ENCODE assay signal across 17 cellular contexts in the genomic region with DNA sequence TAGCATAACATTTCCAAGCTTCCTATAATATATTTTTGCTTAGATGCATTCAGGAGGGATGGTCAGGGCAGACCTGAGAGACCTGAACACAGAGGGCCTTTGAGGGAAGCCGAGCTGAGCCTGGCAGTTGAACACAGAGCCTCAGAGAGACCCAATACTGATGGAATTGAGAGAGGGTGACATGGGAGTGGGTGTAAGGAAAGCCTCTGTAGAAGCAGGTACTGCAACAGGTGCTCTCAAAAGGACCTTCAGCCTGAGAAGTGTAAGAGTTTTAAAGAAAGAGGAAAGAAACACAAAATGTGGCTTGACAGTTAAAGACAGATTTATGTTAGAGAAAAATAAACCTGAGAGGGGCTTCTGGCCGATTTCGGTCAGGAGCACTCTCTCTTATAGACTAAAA.
DNase-seq lines count a peak whose midpoint lies in the region; ATAC-seq and TF ChIP-seq lines count a peak whose summit lies in the region.
"Had no signal": no experiment of that assay in that cellular context is flagged by ENCODE, and none has a peak within 500 bp of the region (broad histone marks: within the 10 kb centered on the region; RNA-seq: fewer than 3 reads in every experiment).

No MANE protein-coding gene starts in this region.

- H3K27me3 Mint-ChIP-seq in nephron (ENCODE audit: low read depth): peaks cover 19% of the 10 kb centered on the region
- H3K27me3 Mint-ChIP-seq in stimulated activated naive B cell treated with anti-CD40 and anti-IgM and Interleukin-4, amounts not matched to agents 10 μg/mL and 1 μg/mL and 100 μg/mL, for 72 hours: peaks cover 33 to 48% of the 10 kb centered on the region in 2 donors

- H3K9me3 ChIP-seq in HEK293 (ENCODE audit: control insufficient read depth, insufficient read depth, low read depth, low read length): no peaks in the 10 kb centered on the region

- H3K9me3 Mint-ChIP-seq in nephron: peaks cover 9% of the 10 kb centered on the region
- no peaks in the 10 kb centered on the region for H3K9me3 Mint-ChIP-seq in stimulated activated naive B cell treated with anti-CD40 and anti-IgM and Interleukin-4, amounts not matched to agents 10 μg/mL and 1 μg/mL and 100 μg/mL, for 72 hours
- H3K9me3 Mint-ChIP-seq: CD4-positive, alpha-beta T cell; CD8-positive, alpha-beta memory T cell had no signal

- H3K27ac ChIP-seq in HEK293 (ENCODE audit: extremely low read depth, low read depth, low read length): no peak overlapping the region
- H3K27ac ChIP-seq: 22Rv1; A549; BLaER1 treated with 17β-estradiol and CSF1 and Interleukin-3, amounts not matched to agents 10 nM and 100 nM; C4-2B had no signal

- no peak for TF ChIP-seq CTCF in HEK293 (tag by site-specific recombination; IDR thresholded peaks at IDR 0.05)
- no peak for TF ChIP-seq CTCF in nephron (IDR thresholded peaks at IDR 0.05; ENCODE audit: unreplicated experiment in 3 of 3)

- POLR2A ChIA-PET in HEK293 (lab: Yijun Ruan, JAX): no interaction called here

- peaks cover 58% of the 10 kb centered on the region for H3K4me1 Mint-ChIP-seq in nephron
- H3K4me1 Mint-ChIP-seq in stimulated activated naive B cell treated with anti-CD40 and anti-IgM and Interleukin-4, amounts not matched to agents 10 μg/mL and 1 μg/mL and 100 μg/mL, for 72 hours: peaks cover 0 to 2% of the 10 kb centered on the region in 2 donors
- H3K4me1 Mint-ChIP-seq: B cell had no signal

- peak overlapping the region in 2 of 3 experiments; percentile 29 to 85 for H3K27ac Mint-ChIP-seq in nephron
- H3K27ac Mint-ChIP-seq in stimulated activated naive B cell treated with anti-CD40 and anti-IgM and Interleukin-4, amounts not matched to agents 10 μg/mL and 1 μg/mL and 100 μg/mL, for 72 hours: peak overlapping the region; percentile 15
- H3K27ac Mint-ChIP-seq: B cell; CD4-positive, alpha-beta T cell; CD8-positive, alpha-beta memory T cell had no signal

- H3K36me3 Mint-ChIP-seq in nephron (ENCODE audit: low read depth): peaks cover 7% of the 10 kb centered on the region
- H3K36me3 Mint-ChIP-seq in stimulated activated naive B cell treated with anti-CD40 and anti-IgM and Interleukin-4, amounts not matched to agents 10 μg/mL and 1 μg/mL and 100 μg/mL, for 72 hours: no peaks in the 10 kb centered on the region
- H3K36me3 Mint-ChIP-seq: CD8-positive, alpha-beta memory T cell had no signal

- CTCF ChIA-PET in HEK293 (lab: Yijun Ruan, JAX): no interaction called here

- H3K36me3 ChIP-seq in HEK293 (ENCODE audit: control insufficient read depth in 2 of 2, insufficient read depth in 1 of 2, low read length in 2 of 2): no peaks in the 10 kb centered on the region
- H3K36me3 ChIP-seq: BLaER1 treated with 17β-estradiol and CSF1 and Interleukin-3, amounts not matched to agents 10 nM and 100 nM had no signal

- H3K4me3 Mint-ChIP-seq in nephron: no peak overlapping the region
- H3K4me3 Mint-ChIP-seq in stimulated activated naive B cell treated with anti-CD40 and anti-IgM and Interleukin-4, amounts not matched to agents 10 μg/mL and 1 μg/mL and 100 μg/mL, for 72 hours: no peak overlapping the region
- H3K4me3 Mint-ChIP-seq: B cell; CD4-positive, alpha-beta T cell; CD8-positive, alpha-beta memory T cell had no signal

- peaks cover 6% of the 10 kb centered on the region; the same call in 1 of the 2 replicates for H3K4me1 ChIP-seq in HEK293 (ENCODE audit: control insufficient read depth, insufficient read depth, low read length)
- H3K4me1 ChIP-seq: A549 had no signal

- ATAC-seq in stimulated activated naive B cell treated with anti-CD40 and anti-IgM and Interleukin-4, amounts not matched to agents 10 μg/mL and 1 μg/mL and 100 μg/mL, for 72 hours (replicated peaks): no peak
- ATAC-seq: A549 had no signal

- no peak for DNase-seq in stimulated activated naive B cell treated with anti-CD40 and anti-IgM and Interleukin-4, amounts not matched to agents 10 μg/mL and 1 μg/mL and 100 μg/mL, for 72 hours
- DNase-seq in DMS 273 treated with DMSO at 0.1 percent for 48 hours (lab: John Stamatoyannopoulos, UW): no peak
- no peak for DNase-seq in RKO (ENCODE audit: low spot score)
- no peak for DNase-seq in activated T-cell treated with anti-CD3 and anti-CD28 coated beads for 4 hours
- DNase-seq: AML-193; CD4-positive, alpha-beta T cell; CD8-positive, alpha-beta memory T cell; COR-L47; DMS79 treated with DMSO at 0.1 percent for 48 hours; GF-D8 had no signal

- H3K4me3 ChIP-seq in HEK293 (ENCODE audit: low read depth, low read length): no peak overlapping the region
- H3K4me3 ChIP-seq: A549; BLaER1 treated with 17β-estradiol and CSF1 and Interleukin-3, amounts not matched to agents 10 nM and 100 nM had no signal

TF ChIP-seq in HEK293, 187 proteins besides CTCF, POLR2A, EP300 and RAD21 (continues in another document):
- TF ChIP-seq ZNF596 (tag by site-specific recombination; IDR thresholded peaks at IDR 0.05) (no peak), TSHZ1 (tag by site-specific recombination; IDR thresholded peaks at IDR 0.05; ENCODE audit: borderline replicate concordance) (no peak), ZBTB17 (tag by site-specific recombination; IDR thresholded peaks at IDR 0.05) (no peak), ZNF202 (tag by site-specific recombination; IDR thresholded peaks at IDR 0.05; ENCODE audit: borderline replicate concordance) (no peak), ZNF830 (tag by site-specific recombination; IDR thresholded peaks at IDR 0.05; ENCODE audit: low read depth) (no peak), SCRT2 (tag by site-specific recombination; IDR thresholded peaks at IDR 0.05) (peak; percentile 77), ZNF138 (tag by site-specific recombination; IDR thresholded peaks at IDR 0.05; ENCODE audit: borderline replicate concordance) (no peak), ZNF280D (tag by site-specific recombination; IDR thresholded peaks at IDR 0.05) (no peak), ZNF324 (tag by site-specific recombination; IDR thresholded peaks at IDR 0.05) (no peak), ZNF114 (tag by site-specific recombination; IDR thresholded peaks at IDR 0.05) (no peak), ZNF560 (tag by site-specific recombination; IDR thresholded peaks at IDR 0.05; ENCODE audit: borderline replicate concordance) (no peak), ZNF549 (tag by site-specific recombination; IDR thresholded peaks at IDR 0.05) (0 out of 2 replicates have a peak, but pooled peaks have one; percentile 5), SCRT1 (tag by site-specific recombination; IDR thresholded peaks at IDR 0.05; ENCODE audit: borderline replicate concordance) (peak; percentile 53), ZNF600 (tag by site-specific recombination; IDR thresholded peaks at IDR 0.05) (no peak)
